In the genomic region with DNA sequence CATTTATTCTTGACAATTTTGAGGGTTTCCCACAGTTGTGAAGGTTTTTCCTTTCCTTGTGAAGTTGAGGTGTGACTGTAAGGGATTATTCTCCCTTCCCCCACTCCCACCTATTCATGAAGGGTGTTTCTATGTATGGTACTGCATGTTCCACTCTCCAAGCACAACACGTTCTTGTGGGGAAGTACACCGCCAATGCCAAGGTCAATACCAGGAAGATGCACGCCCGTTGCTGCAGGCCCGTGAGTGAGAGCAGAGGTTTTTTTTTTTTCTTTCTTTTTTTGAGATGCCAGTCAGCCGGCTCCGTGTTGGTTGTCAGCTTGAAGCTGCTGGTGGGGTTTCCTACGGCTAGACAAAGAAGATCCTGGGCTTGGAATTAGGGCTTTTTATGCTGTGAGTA, we compare ENCODE assay signal across 15 cellular contexts. TPM values are rescaled to one million over a fixed set of nuclear protein-coding genes. Genes with fewer than 3 reads are reported as not detected.
DNase-seq lines count a peak whose midpoint lies in the region; ATAC-seq and TF ChIP-seq lines count a peak whose summit lies in the region.
"Had no signal": no experiment of that assay in that cellular context is flagged by ENCODE, and none has a peak within 500 bp of the region (broad histone marks: within the 10 kb centered on the region; RNA-seq: fewer than 3 reads in every experiment).

No MANE protein-coding gene starts in this region.

- H3K4me1 Mint-ChIP-seq in neural progenitor cell, result peaks cover 43% of the 10 kb centered on the region
- H3K4me1 Mint-ChIP-seq in immature natural killer cell, result no peaks in the 10 kb centered on the region

- no peak overlapping the region for H3K4me3 Mint-ChIP-seq in neural progenitor cell
- H3K4me3 Mint-ChIP-seq in immature natural killer cell, result no peak overlapping the region

- H3K4me1 ChIP-seq in right atrium auricular region (no peaks in the 10 kb centered on the region), neural progenitor cell (peaks cover 23% of the 10 kb centered on the region), upper lobe of right lung (no peaks in the 10 kb centered on the region)

- intact Hi-C loops in Right ventricle myocardium superior (cut with DNase I) (no loop called here), dorsolateral prefrontal cortex (cut with DNase I) (no loop called here), upper lobe of right lung (cut with DNase I) (no loop called here)

- H3K9me3 ChIP-seq in right atrium auricular region, result no peaks in the 10 kb centered on the region
- no peaks in the 10 kb centered on the region for H3K9me3 ChIP-seq in neural progenitor cell (ENCODE audit: low read depth)
- H3K9me3 ChIP-seq in upper lobe of right lung, result no peaks in the 10 kb centered on the region
- H3K9me3 ChIP-seq: HAP-1 had no signal

- H3K9me3 Mint-ChIP-seq in neural progenitor cell (no peaks in the 10 kb centered on the region), immature natural killer cell (no peaks in the 10 kb centered on the region)

- H3K4me3 ChIP-seq in right atrium auricular region, result no peak overlapping the region
- peak overlapping the region in 12 of 59 donors; percentile 4 to 33 (median 19) for H3K4me3 ChIP-seq in dorsolateral prefrontal cortex
- H3K4me3 ChIP-seq in neural progenitor cell, result no peak overlapping the region
- H3K4me3 ChIP-seq in upper lobe of right lung, result no peak overlapping the region
- H3K4me3 ChIP-seq: HAP-1 had no signal

- H3K27me3 ChIP-seq in right atrium auricular region, result no peaks in the 10 kb centered on the region
- H3K27me3 ChIP-seq in dorsolateral prefrontal cortex, result no peaks in the 10 kb centered on the region
- no peaks in the 10 kb centered on the region for H3K27me3 ChIP-seq in neural progenitor cell
- no peaks in the 10 kb centered on the region for H3K27me3 ChIP-seq in upper lobe of right lung

- H3K4me2 ChIP-seq in neural progenitor cell, result no peak overlapping the region

- no peak overlapping the region for H3K27ac Mint-ChIP-seq in neural progenitor cell
- no peak overlapping the region for H3K27ac Mint-ChIP-seq in immature natural killer cell

- H2AFZ ChIP-seq in neural progenitor cell (replicated peaks), result peak overlapping the region; percentile 46

- H3K36me3 Mint-ChIP-seq in neural progenitor cell (no peaks in the 10 kb centered on the region), immature natural killer cell (no peaks in the 10 kb centered on the region)

- H3K36me3 ChIP-seq in right atrium auricular region (no peaks in the 10 kb centered on the region), neural progenitor cell (no peaks in the 10 kb centered on the region), upper lobe of right lung (no peaks in the 10 kb centered on the region)
- H3K36me3 ChIP-seq: HAP-1 had no signal

- DNase-seq in Right ventricle myocardium superior (no peak), right atrium auricular region (ENCODE audit: low spot score) (no peak), dorsolateral prefrontal cortex (no peak), neural progenitor cell (ENCODE audit: low spot score) (peak; percentile 23), upper lobe of right lung (peak; percentile 66), immature natural killer cell (no peak), NOMO-1 treated with dmso at 0.1 percent for 144 hours (lab: John Stamatoyannopoulos, UW; ENCODE audit: unreplicated experiment) (no peak)
- DNase-seq: NCI-H1417 treated with DMSO at 0.1 percent for 48 hours, NCI-H1930, NCI-H2171, NCI-H446 had no signal

- ATAC-seq in Right ventricle myocardium superior (ENCODE audit: poor library complexity), result peak; percentile 64
- ATAC-seq in upper lobe of right lung, result peak; percentile 89
- no peak for ATAC-seq in GM18505 (IDR thresholded peaks at IDR 0.05; ENCODE audit: unreplicated experiment)

- H3K79me2 ChIP-seq in neural progenitor cell (ENCODE audit: low read depth), result no peaks in the 10 kb centered on the region

- TF ChIP-seq POLR2A in GM18505 (IDR thresholded peaks at IDR 0.05; ENCODE audit: borderline replicate concordance, extremely low read depth, insufficient read depth, insufficient read length), result no peak

- TF ChIP-seq CTCF in right atrium auricular region (IDR thresholded peaks at IDR 0.05) (no peak), dorsolateral prefrontal cortex (IDR thresholded peaks at IDR 0.05 in 54 of 56, conservative IDR thresholded peaks at IDR 0.05 in 2 of 56; ENCODE audit: low read depth in 1 of 56, partially characterized antibody in 56 of 56) (no peak), neural progenitor cell (IDR thresholded peaks at IDR 0.05) (no peak), upper lobe of right lung (IDR thresholded peaks at IDR 0.05) (no peak)

- no peak overlapping the region for H3K9ac ChIP-seq in neural progenitor cell

- H4K20me1 ChIP-seq in neural progenitor cell (ENCODE audit: low read depth), result no peaks in the 10 kb centered on the region

- H3K27me3 Mint-ChIP-seq in neural progenitor cell (ENCODE audit: insufficient read depth, low read depth) (no peaks in the 10 kb centered on the region), immature natural killer cell (ENCODE audit: low read depth in 3 of 3) (peaks cover 2 to 9% (median 6%) of the 10 kb centered on the region in 3 donors)

- H3F3A ChIP-seq in neural progenitor cell (ENCODE audit: low read depth), result no peaks in the 10 kb centered on the region

- H3K27ac ChIP-seq in right atrium auricular region (no peak overlapping the region), dorsolateral prefrontal cortex (peak overlapping the region in 42 of 59 donors; percentile 10 to 79 (median 58)), neural progenitor cell (no peak overlapping the region), upper lobe of right lung (no peak overlapping the region)
- H3K27ac ChIP-seq: C4-2B, HL-60 had no signal

RNA-seq across cellular contexts. Expression of gene EPHA4, which starts 38.6 kb away (rescaled TPM):
- total RNA-seq in Right ventricle myocardium superior, result 11.9 TPM
- total RNA-seq in right atrium auricular region, result 100 to 1,000 TPM in 1 of 2 donors, 10 to 100 TPM in 1; 74.2 to 107 TPM
- total RNA-seq in dorsolateral prefrontal cortex, result 100 to 1,000 TPM in 117 of 120 experiments, 10 to 100 TPM in 3; 61.1 to 341 (median 199) TPM
- total RNA-seq in neural progenitor cell (ENCODE audit: low replicate concordance), result 300 and 323 TPM in 2 replicates
- total RNA-seq in upper lobe of right lung, result 31.9 TPM
- 10 to 100 TPM in 2 of 3 donors, 1 to 10 TPM in 1; 6.7 to 18.0 (median 14.2) TPM for polyA plus RNA-seq in immature natural killer cell

Comparison
In these comparisons a context has a peak if more than half of its experiments do, and no peak if none do; other contexts are left out.
1. DNase-seq: peak in neural progenitor cell (single experiment) and upper lobe of right lung (single experiment); none in Right ventricle myocardium superior (single experiment), right atrium auricular region (single experiment), dorsolateral prefrontal cortex (0 of 10), immature natural killer cell (0 of 3) and NOMO-1 treated with dmso at 0.1 percent for 144 hours (single experiment).
2. H3K27ac ChIP-seq: peak in dorsolateral prefrontal cortex (42 of 59); none in right atrium auricular region (0 of 2), neural progenitor cell (single experiment) and upper lobe of right lung (single experiment).